ENCODE assay signal across 10 cellular contexts in the genomic region with DNA sequence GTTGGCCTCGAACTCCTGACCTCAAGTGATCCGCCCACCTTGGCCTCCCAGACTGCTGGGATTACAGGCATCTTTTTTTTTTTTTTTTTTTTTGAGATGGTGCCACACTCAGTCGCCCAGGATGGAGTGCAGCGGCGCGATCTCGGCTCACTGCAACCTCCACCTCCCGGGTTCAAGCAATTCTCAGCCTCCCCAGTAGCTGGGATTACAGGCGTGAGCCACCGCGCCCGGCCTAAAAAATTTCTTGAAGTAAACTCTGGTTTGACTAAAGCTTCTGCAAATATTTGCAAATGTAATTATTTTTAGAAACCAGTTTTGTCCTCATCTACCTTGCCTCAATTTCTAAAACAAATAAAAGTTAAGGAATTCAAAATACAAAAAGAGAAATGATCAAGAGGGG. TPM values are rescaled to one million over a fixed set of nuclear protein-coding genes. Genes with fewer than 3 reads are reported as not detected.
DNase-seq lines count a peak whose midpoint lies in the region; ATAC-seq and TF ChIP-seq lines count a peak whose summit lies in the region.
"Had no signal": no experiment of that assay in that cellular context is flagged by ENCODE, and none has a peak within 500 bp of the region (broad histone marks: within the 10 kb centered on the region; RNA-seq: fewer than 3 reads in every experiment).

No MANE protein-coding gene starts in this region.

- H3K9ac ChIP-seq in BLaER1, result peak overlapping the region; percentile 84; the same call in 1 of the 2 replicates
- H3K9ac ChIP-seq in duodenal mucosa (ENCODE audit: low read depth in 1 of 2, low read length in 2 of 2), result peak overlapping the region; percentile 94 to 99
- no peak overlapping the region for H3K9ac ChIP-seq in neural cell (ENCODE audit: low read length)

- H4K20me1 ChIP-seq in BLaER1 (no peaks in the 10 kb centered on the region), neural cell (ENCODE audit: insufficient read depth) (no peaks in the 10 kb centered on the region)

- H3K4me3 ChIP-seq in BLaER1, result peak overlapping the region; percentile 76
- peak overlapping the region; percentile 75 for H3K4me3 ChIP-seq in MG63
- H3K4me3 ChIP-seq in duodenal mucosa (ENCODE audit: low read depth in 1 of 2, low read length in 2 of 2), result peak overlapping the region; percentile 91 to 95
- H3K4me3 ChIP-seq in neural cell (ENCODE audit: low read length), result peak overlapping the region; percentile 89

- no peak overlapping the region for H3K27ac ChIP-seq in BLaER1
- no peak overlapping the region for H3K27ac ChIP-seq in duodenal mucosa (ENCODE audit: low read depth, low read length)
- H3K27ac ChIP-seq in neural cell (ENCODE audit: low read length), result peak overlapping the region; percentile 92

- H3K9me2 ChIP-seq in neural cell (ENCODE audit: insufficient read depth, low read length), result no peaks in the 10 kb centered on the region

- no peaks in the 10 kb centered on the region for H3F3A ChIP-seq in neural cell (ENCODE audit: insufficient read depth, low read length, poor library complexity, severe bottlenecking)

- no peaks in the 10 kb centered on the region for H3K9me3 ChIP-seq in BLaER1
- H3K9me3 ChIP-seq in MG63, result no peaks in the 10 kb centered on the region
- no peaks in the 10 kb centered on the region for H3K9me3 ChIP-seq in duodenal mucosa (ENCODE audit: control insufficient read depth in 1 of 2, low read length in 2 of 2)
- H3K9me3 ChIP-seq in neural cell (ENCODE audit: low read length), result no peaks in the 10 kb centered on the region

- no peak for ATAC-seq in HG03469 (IDR thresholded peaks at IDR 0.05; ENCODE audit: unreplicated experiment)

- H3K4me2 ChIP-seq in BLaER1 (peak overlapping the region; percentile 71), neural cell (ENCODE audit: low read length) (peak overlapping the region; percentile 97)

- H3K79me2 ChIP-seq in neural cell (replicated peaks; ENCODE audit: insufficient read depth, low read length), result peaks cover 51% of the 10 kb centered on the region

- H3K4me1 ChIP-seq in BLaER1 (peaks cover 15% of the 10 kb centered on the region; the same call in 1 of the 2 replicates), duodenal mucosa (ENCODE audit: control insufficient read depth in 1 of 2, insufficient read depth in 2 of 2, low read length in 2 of 2) (peaks cover 19 to 31% of the 10 kb centered on the region in 2 donors)

- no peaks in the 10 kb centered on the region for H3K27me3 ChIP-seq in BLaER1
- no peaks in the 10 kb centered on the region for H3K27me3 ChIP-seq in MG63
- H3K27me3 ChIP-seq in duodenal mucosa (ENCODE audit: control insufficient read depth in 1 of 2, insufficient read depth in 2 of 2, low read length in 2 of 2), result no peaks in the 10 kb centered on the region
- H3K27me3 ChIP-seq in neural cell (ENCODE audit: insufficient read depth, low read depth, low read length), result no peaks in the 10 kb centered on the region

- H3K36me3 ChIP-seq in BLaER1 (0 out of 2 replicates have a peak, but pooled peaks cover 3% of the 10 kb centered on the region), MG63 (peaks cover 32% of the 10 kb centered on the region), duodenal mucosa (ENCODE audit: control insufficient read depth in 1 of 2, insufficient read depth in 2 of 2, low read length in 2 of 2) (no peaks in the 10 kb centered on the region), neural cell (ENCODE audit: insufficient read depth, low read length) (no peaks in the 10 kb centered on the region)

- no peak for TF ChIP-seq EP300 in neural cell (conservative IDR thresholded peaks at IDR 0.05; ENCODE audit: poor library complexity, severe bottlenecking)

- TF ChIP-seq RAD21 in neural cell (conservative IDR thresholded peaks at IDR 0.05), result no peak

- H2AFZ ChIP-seq in neural cell (ENCODE audit: low read depth, low read length), result no peak overlapping the region

- no peak for TF ChIP-seq CTCF in neural cell (IDR thresholded peaks at IDR 0.05; ENCODE audit: poor library complexity, severe bottlenecking)

- DNase-seq in MG63, result no peak
- DNase-seq in NCI-H1105 treated with DMSO at 0.1 percent for 48 hours (lab: John Stamatoyannopoulos, UW), result no peak
- DNase-seq in A172 (ENCODE audit: low spot score), result no peak
- no peak for DNase-seq in stimulated activated CD4-positive, alpha-beta T cell treated with anti-CD3 and anti-CD28 coated beads, Interleukin-12 subunit alpha, Interleukin-12 subunit beta, amount 100 ng/mL, for 4 hours
- DNase-seq: central memory CD4-positive, alpha-beta T cell; NCI-H2029 treated with DMSO at 0.1 percent for 48 hours had no signal

TF ChIP-seq in neural cell, 6 proteins besides CTCF, POLR2A, EP300 and RAD21:
- TF ChIP-seq EZH2 (IDR thresholded peaks at IDR 0.05; ENCODE audit: borderline replicate concordance, insufficient read depth, low read length, poor library complexity, severe bottlenecking) (no peak), MXI1 (conservative IDR thresholded peaks at IDR 0.05; ENCODE audit: poor library complexity, severe bottlenecking) (no peak), POLR2AphosphoS5 (IDR thresholded peaks at IDR 0.05) (no peak), SMC3 (conservative IDR thresholded peaks at IDR 0.05; ENCODE audit: poor library complexity) (no peak), TAF1 (IDR thresholded peaks at IDR 0.05; ENCODE audit: low read depth) (no peak)
- TF ChIP-seq, protein P1, sequence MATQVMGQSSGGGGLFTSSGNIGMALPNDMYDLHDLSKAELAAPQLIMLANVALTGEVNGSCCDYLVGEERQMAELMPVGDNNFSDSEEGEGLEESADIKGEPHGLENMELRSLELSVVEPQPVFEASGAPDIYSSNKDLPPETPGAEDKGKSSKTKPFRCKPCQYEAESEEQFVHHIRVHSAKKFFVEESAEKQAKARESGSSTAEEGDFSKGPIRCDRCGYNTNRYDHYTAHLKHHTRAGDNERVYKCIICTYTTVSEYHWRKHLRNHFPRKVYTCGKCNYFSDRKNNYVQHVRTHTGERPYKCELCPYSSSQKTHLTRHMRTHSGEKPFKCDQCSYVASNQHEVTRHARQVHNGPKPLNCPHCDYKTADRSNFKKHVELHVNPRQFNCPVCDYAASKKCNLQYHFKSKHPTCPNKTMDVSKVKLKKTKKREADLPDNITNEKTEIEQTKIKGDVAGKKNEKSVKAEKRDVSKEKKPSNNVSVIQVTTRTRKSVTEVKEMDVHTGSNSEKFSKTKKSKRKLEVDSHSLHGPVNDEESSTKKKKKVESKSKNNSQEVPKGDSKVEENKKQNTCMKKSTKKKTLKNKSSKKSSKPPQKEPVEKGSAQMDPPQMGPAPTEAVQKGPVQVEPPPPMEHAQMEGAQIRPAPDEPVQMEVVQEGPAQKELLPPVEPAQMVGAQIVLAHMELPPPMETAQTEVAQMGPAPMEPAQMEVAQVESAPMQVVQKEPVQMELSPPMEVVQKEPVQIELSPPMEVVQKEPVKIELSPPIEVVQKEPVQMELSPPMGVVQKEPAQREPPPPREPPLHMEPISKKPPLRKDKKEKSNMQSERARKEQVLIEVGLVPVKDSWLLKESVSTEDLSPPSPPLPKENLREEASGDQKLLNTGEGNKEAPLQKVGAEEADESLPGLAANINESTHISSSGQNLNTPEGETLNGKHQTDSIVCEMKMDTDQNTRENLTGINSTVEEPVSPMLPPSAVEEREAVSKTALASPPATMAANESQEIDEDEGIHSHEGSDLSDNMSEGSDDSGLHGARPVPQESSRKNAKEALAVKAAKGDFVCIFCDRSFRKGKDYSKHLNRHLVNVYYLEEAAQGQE (IDR thresholded peaks at IDR 0.05; ENCODE audit: borderline replicate concordance), result no peak

RNA-seq across cellular contexts. Expression of a gene that starts 1.2 kb away (rescaled TPM):
- total RNA-seq in MG63 (2014; rRNA removed; shearing (Covaris generic); ENCODE audit: low replicate concordance), result 28.8 and 44.3 TPM in 2 replicates
- polyA plus RNA-seq in neural cell, result 53.6 and 64.6 TPM in 2 replicates
- polyA minus RNA-seq in neural cell, result 104 and 109 TPM in 2 replicates
- total RNA-seq in A172 (2014; rRNA removed; shearing (Covaris generic)), result 31.0 and 34.0 TPM in 2 replicates
